9 cellular contexts compared by ENCODE assay signal in genomic region chr11:108115495-108116140, GRCh38. TPM values are rescaled to one million over a fixed set of nuclear protein-coding genes. Genes with fewer than 3 reads are reported as not detected.
A peak's percentile ranks its signal among the peaks of the same experiment; 100 is the strongest.
DNase-seq lines count a peak whose midpoint lies in the region; ATAC-seq, FAIRE-seq and TF ChIP-seq lines count a peak whose summit lies in the region.
"Had no signal": no experiment of that assay in that cellular context is flagged by ENCODE, and none has a peak within 500 bp of the region (broad histone marks: within the 10 kb centered on the region; RNA-seq: fewer than 3 reads in every experiment).

No MANE protein-coding gene starts in this region.

- in situ Hi-C loops in K562 (cut with MboI) = no loop called here

- TF ChIP-seq POLR2A in K562 (conservative IDR thresholded peaks at IDR 0.05) (no peak), stomach (IDR thresholded peaks at IDR 0.05) (no peak)

- TF ChIP-seq EP300 in K562 (IDR thresholded peaks at IDR 0.05; ENCODE audit: low read length) (no peak), stomach (IDR thresholded peaks at IDR 0.05) (no peak)

- peak; percentile 91 for DNase-seq in NCI-H1092 treated with DMSO at 0.1 percent for 48 hours (lab: John Stamatoyannopoulos, UW)
- DNase-seq in K562 (ENCODE audit: extremely low read depth in 1 of 4, low spot score in 3 of 4) = no peak
- peak; percentile 60 for DNase-seq in iPS-NIHi11 (ENCODE audit: low spot score)
- DNase-seq in stomach = peak; percentile 91
- DNase-seq in activated naive CD4-positive, alpha-beta T cell treated with anti-CD3 and anti-CD28 coated beads, Interleukin-2, amount 50 U/mL, for 16 hours = no peak

- POLR2A ChIA-PET in K562 (lab: Yijun Ruan, JAX) = no interaction called here

- H3K4me2 ChIP-seq in BLaER1 (peak overlapping the region; percentile 38), K562 (ENCODE audit: insufficient read depth, low read length) (no peak overlapping the region)

- no peak for TF ChIP-seq RAD21 in K562 (CRISPR knock-in tag; conservative IDR thresholded peaks at IDR 0.05 in 1 of 2, IDR thresholded peaks at IDR 0.05 in 1 of 2)

- H3K9me1 ChIP-seq in K562 (ENCODE audit: control insufficient read depth, insufficient read depth, low read length) = no peaks in the 10 kb centered on the region

- H3K4me1 ChIP-seq in BLaER1 (peaks cover 16% of the 10 kb centered on the region), K562 (replicated peaks in 1 of 2; ENCODE audit: control insufficient read depth in 2 of 2, insufficient read depth in 2 of 2, low read length in 2 of 2) (peaks cover 0 to 2% of the 10 kb centered on the region in 2 experiments; a peak in 1 of 5 replicates), stomach (peaks cover 6 to 21% (median 11%) of the 10 kb centered on the region in 4 donors)

- no peaks in the 10 kb centered on the region for H3K9me3 ChIP-seq in BLaER1
- H3K9me3 ChIP-seq in K562 (replicated peaks; ENCODE audit: control insufficient read depth, insufficient read depth, low read depth, low read length) = no peaks in the 10 kb centered on the region
- H3K9me3 ChIP-seq in stomach = no peaks in the 10 kb centered on the region

- H3K4me3 ChIP-seq in BLaER1 (no peak overlapping the region), K562 (no peak overlapping the region), stomach (no peak overlapping the region)

- no peaks in the 10 kb centered on the region for H3K27me3 ChIP-seq in BLaER1
- no peaks in the 10 kb centered on the region for H3K27me3 ChIP-seq in K562 (ENCODE audit: control insufficient read depth in 2 of 2, insufficient read depth in 2 of 2, low read length in 2 of 2)
- no peaks in the 10 kb centered on the region for H3K27me3 ChIP-seq in stomach

- WGBS in K562 (ENCODE audit: insufficient coverage, low coverage, missing lambda C conversion rate) = 18% methylated on average over 5 of the region's 5 CpGs
- WGBS in stomach, 5 donors = 25 to 44% (median 33%) methylated on average over 5 of the region's 5 CpGs

- H3K27ac ChIP-seq in BLaER1 (peak overlapping the region; percentile 49; the same call in 1 of the 2 replicates), K562 (ENCODE audit: extremely low read depth, low read depth, low read length) (no peak overlapping the region), stomach (peak overlapping the region; percentile 67 to 85 (median 75))

- intact Hi-C loops in K562 (cut with micrococcal nuclease) (no loop called here), stomach (cut with DNase I; ENCODE audit: low total_unique reads) (no loop called here)

- H4K20me1 ChIP-seq in BLaER1 (no peaks in the 10 kb centered on the region), K562 (replicated peaks; ENCODE audit: control insufficient read depth, insufficient read depth, low read length) (no peaks in the 10 kb centered on the region)

- ATAC-seq in K562 = peak; percentile 25; the same call in 2 of the 3 replicates
- ATAC-seq in HG03159 (IDR thresholded peaks at IDR 0.05; ENCODE audit: unreplicated experiment) = no peak
- ATAC-seq in HG03469 (IDR thresholded peaks at IDR 0.05; ENCODE audit: unreplicated experiment) = no peak

- H3K9ac ChIP-seq in BLaER1 (no peak overlapping the region), K562 (ENCODE audit: insufficient read depth in 1 of 2, low read depth in 2 of 2, low read length in 2 of 2) (no peak overlapping the region)

- CTCF ChIA-PET in K562 (lab: Yijun Ruan, JAX; ENCODE audit: low intra/inter-chr PET ratio) = no interaction called here

- no peak for TF ChIP-seq CTCF in K562 (IDR thresholded peaks at IDR 0.05 in 2 of 3, conservative IDR thresholded peaks at IDR 0.05 in 1 of 3; ENCODE audit: insufficient read depth in 2 of 3, low read depth in 1 of 3, low read length in 3 of 3)
- no peak for TF ChIP-seq CTCF in stomach (IDR thresholded peaks at IDR 0.05)

- no TSS peak for BruUV-seq in K562 (replicated peaks; lab: Mats Ljungman, UMichigan)

- H2AFZ ChIP-seq in K562 (ENCODE audit: low read depth, low read length) = no peak overlapping the region

- no peaks in the 10 kb centered on the region for H3K79me2 ChIP-seq in K562 (ENCODE audit: control insufficient read depth, insufficient read depth, low read length)

- FAIRE-seq in K562 (lab: Jason Lieb, UNC) = peak; percentile 19
- FAIRE-seq: GM18507 had no signal

- H3K36me3 ChIP-seq in BLaER1 (peaks cover 5% of the 10 kb centered on the region; the same call in 1 of the 2 replicates), K562 (ENCODE audit: control insufficient read depth, insufficient read depth, low read length) (no peaks in the 10 kb centered on the region), stomach (peaks cover 0 to 8% (median 0%) of the 10 kb centered on the region in 4 donors)

TF ChIP-seq in K562, 482 proteins besides CTCF, POLR2A, EP300 and RAD21:
- TF ChIP-seq HNRNPK (IDR thresholded peaks at IDR 0.05; ENCODE audit: low read depth, low read length, poor library complexity, severe bottlenecking) = no peak
- no peak for TF ChIP-seq REST (CRISPR knock-in tag; IDR thresholded peaks at IDR 0.05; ENCODE audit: low read depth)
- TF ChIP-seq NFIC (IDR thresholded peaks at IDR 0.05) = 0 out of 2 replicates have a peak, but pooled peaks have one; percentile 5
- TF ChIP-seq POLR3A (IDR thresholded peaks at IDR 0.05; ENCODE audit: borderline replicate concordance, extremely low read depth, insufficient read depth, insufficient read length) = no peak
- no peak for TF ChIP-seq RFX7 (CRISPR knock-in tag; IDR thresholded peaks at IDR 0.05)
- peak; percentile 28; the same call in 1 of the 2 replicates for TF ChIP-seq FOSL1 (tag; conservative IDR thresholded peaks at IDR 0.05)
- TF ChIP-seq CBX1 (IDR thresholded peaks at IDR 0.05; ENCODE audit: low read depth) = no peak
- TF ChIP-seq ZNF239 (CRISPR knock-in tag; IDR thresholded peaks at IDR 0.05) = no peak
- TF ChIP-seq ESRRA (IDR thresholded peaks at IDR 0.05; ENCODE audit: borderline replicate concordance, low read depth) = no peak

RNA-seq across cellular contexts. Expression of gene ACAT1, which starts 5.7 kb away (rescaled TPM):
- 29.5 and 87.1 TPM in 2 replicates for total RNA-seq in K562 (2011; cell fraction: chromatin; rRNA removed; ENCODE audit: low replicate concordance)
- 20.7 and 21.3 TPM in 2 replicates for total RNA-seq in K562 (2011; cell fraction: nucleolus; rRNA removed)
- total RNA-seq in K562 (2011; cell fraction: nucleoplasm; rRNA removed) = 41.8 and 58.3 TPM in 2 replicates
- total RNA-seq in K562 (2014; rRNA removed) (110 and 116 TPM in 2 replicates), K562 (2014; rRNA removed; fragmentation: Illumina TruSeq; extraction: Trizol) (115 TPM in 2 replicates), K562 (2015; rRNA removed; fragmentation: Illumina TruSeq; extraction: Trizol) (95.9 and 104 TPM in 2 replicates), K562 (2021) (65.1 and 80.2 TPM in 2 replicates), stomach (100 to 1,000 TPM in 2 of 5 donors, 10 to 100 TPM in 3; 24.1 to 162 (median 69.0) TPM)
- polyA plus RNA-seq in K562 (2011; rRNA removed) (166 and 204 TPM in 2 replicates), K562 (2014; fragmentation: Illumina TruSeq; extraction: Trizol) (95.4 and 102 TPM in 2 replicates), K562 (2014; fragmentation: Nextera tagmentation; extraction: Ambion mirVana) (100 to 1,000 TPM in 1 of 2 experiments, 10 to 100 TPM in 1; 74.0 to 100 TPM), K562 (2014; rRNA removed) (118 and 140 TPM in 2 replicates), stomach (10 to 100 TPM; 80.7 to 95.2 (median 81.0) TPM)
- polyA plus RNA-seq in K562 (2011; cell fraction: cytosol; rRNA removed) = 43.2 and 84.9 TPM in 2 replicates
- polyA plus RNA-seq in K562 (2011; cell fraction: nucleus; rRNA removed) = 21.0 and 44.9 TPM in 2 replicates
- 67.1 and 75.8 TPM in 2 replicates for polyA plus RNA-seq in K562 (2012)
- polyA minus RNA-seq in K562 (2011; rRNA and poly(A)+ RNA removed) = 147 and 169 TPM in 2 replicates
- 47.0 and 55.9 TPM in 2 replicates for polyA minus RNA-seq in K562 (2011; cell fraction: cytosol; rRNA and poly(A)+ RNA removed)
- polyA minus RNA-seq in K562 (2011; cell fraction: nucleus; rRNA and poly(A)+ RNA removed) = 19.4 and 32.0 TPM in 2 replicates

Comparison
In these comparisons a context has a peak if more than half of its experiments do, and no peak if none do; other contexts are left out.
1. DNase-seq: peak in NCI-H1092 treated with DMSO at 0.1 percent for 48 hours (single experiment), iPS-NIHi11 (single experiment) and stomach (single experiment); none in K562 (0 of 4) and activated naive CD4-positive, alpha-beta T cell treated with anti-CD3 and anti-CD28 coated beads, Interleukin-2, amount 50 U/mL, for 16 hours (single experiment).